19 cellular contexts compared by ENCODE assay signal in genomic region chr3:197026481-197026866, GRCh38. TPM values are rescaled to one million over a fixed set of nuclear protein-coding genes. Genes with fewer than 3 reads are reported as not detected.
DNase-seq lines count a peak whose midpoint lies in the region; ATAC-seq and TF ChIP-seq lines count a peak whose summit lies in the region.
"Had no signal": no experiment of that assay in that cellular context is flagged by ENCODE, and none has a peak within 500 bp of the region (broad histone marks: within the 10 kb centered on the region; RNA-seq: fewer than 3 reads in every experiment).

No MANE protein-coding gene starts in this region.

- H3K27ac ChIP-seq in foreskin keratinocyte, result no peak overlapping the region
- H3K27ac ChIP-seq: cardiac muscle cell, heart left ventricle, KMS-11, left ventricle myocardium inferior had no signal

- DNase-seq in AG08396 (ENCODE audit: low spot score) (peak; percentile 18), D341Med (ENCODE audit: low spot score) (peak; percentile 43), NCI-H524 treated with DMSO at 0.1 percent for 48 hours (lab: John Stamatoyannopoulos, UW) (peak; percentile 61), iPS-NIHi7 (ENCODE audit: extremely low spot score) (peak; percentile 4), foreskin keratinocyte (no peak), NCI-H2227 treated with DMSO at 0.1 percent for 48 hours (lab: John Stamatoyannopoulos, UW) (no peak), NCI-H187 treated with DMSO at 0.1 percent for 48 hours (lab: John Stamatoyannopoulos, UW) (no peak)
- DNase-seq: activated CD4-positive, CD25-positive, alpha-beta regulatory T cell treated with anti-CD3 and anti-CD28 coated beads, Interleukin-2, amount 50 U/mL, for 72 hours; activated naive CD4-positive, alpha-beta T cell treated with anti-CD3 and anti-CD28 coated beads, Interleukin-2, amount 50 U/mL, for 16 hours; CD4-positive, alpha-beta memory T cell; DMS79 treated with DMSO at 0.1 percent for 48 hours; left ventricle myocardium inferior; NCI-H146; OCI-M1; SIG-M5 had no signal

- no peaks in the 10 kb centered on the region for H3K4me1 ChIP-seq in foreskin keratinocyte

- no peak for TF ChIP-seq CTCF in foreskin keratinocyte (conservative IDR thresholded peaks at IDR 0.05)

- no peak for ATAC-seq in foreskin keratinocyte
- ATAC-seq: heart left ventricle; natural killer cell treated with Interleukin-12 subunit alpha and Interleukin-12 subunit beta and Interleukin-15 and Interleukin-18, amount 100 ng/mL, for 72 hours had no signal

- no peaks in the 10 kb centered on the region for H3K27me3 ChIP-seq in foreskin keratinocyte

RNA-seq across cellular contexts. Expression of gene MELTF, which starts 3.1 kb away (rescaled TPM):
- 11.3 and 12.9 TPM in 2 replicates for total RNA-seq in foreskin keratinocyte
- 10.1 and 10.5 TPM in 2 replicates for polyA plus RNA-seq in foreskin keratinocyte

RNA-seq across cellular contexts. Expression of gene PIGZ, which starts 57.8 kb away (rescaled TPM):
- 1.0 and 1.6 TPM in 2 replicates for total RNA-seq in foreskin keratinocyte
- 1.0 and 1.9 TPM in 2 replicates for polyA plus RNA-seq in foreskin keratinocyte

Comparison
In these comparisons a context has a peak if more than half of its experiments do, and no peak if none do; other contexts are left out.
1. DNase-seq: peak in AG08396 (single experiment), D341Med (single experiment), NCI-H524 treated with DMSO at 0.1 percent for 48 hours (single experiment) and iPS-NIHi7 (single experiment); none in foreskin keratinocyte (0 of 2), NCI-H2227 treated with DMSO at 0.1 percent for 48 hours (single experiment) and NCI-H187 treated with DMSO at 0.1 percent for 48 hours (single experiment).